21 cellular contexts compared by ENCODE assay signal in the genomic region with DNA sequence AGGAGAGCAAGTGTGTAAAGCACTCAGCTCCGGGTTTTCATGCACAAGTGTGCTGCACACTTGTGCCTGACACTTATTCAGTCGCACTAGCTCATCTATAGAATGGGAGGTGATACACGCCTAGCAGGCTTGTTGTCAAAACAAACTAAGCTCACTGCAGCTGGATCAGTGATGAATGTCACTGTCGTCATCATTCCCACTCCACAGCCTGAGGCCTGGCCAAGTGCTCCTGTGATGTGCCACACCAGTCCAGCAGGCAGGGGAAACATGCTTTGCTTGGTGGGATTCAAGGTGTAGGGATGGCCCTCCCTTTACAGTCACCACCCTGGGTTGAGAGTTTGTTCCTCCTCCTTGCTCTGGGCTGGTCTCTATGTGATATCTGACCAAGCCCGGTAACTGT. TPM values are rescaled to one million over a fixed set of nuclear protein-coding genes. Genes with fewer than 3 reads are reported as not detected.
DNase-seq lines count a peak whose midpoint lies in the region; ATAC-seq and TF ChIP-seq lines count a peak whose summit lies in the region.
"Had no signal": no experiment of that assay in that cellular context is flagged by ENCODE, and none has a peak within 500 bp of the region (broad histone marks: within the 10 kb centered on the region; RNA-seq: fewer than 3 reads in every experiment).

No MANE protein-coding gene starts in this region.

- H3K18ac ChIP-seq in IMR-90 (ENCODE audit: low read depth, low read length) (no peak overlapping the region), trophoblast cell (ENCODE audit: low read length) (no peak overlapping the region)

- CTCF ChIA-PET in IMR-90 (lab: Yijun Ruan, JAX): interaction anchor here (0.9 to 1.2 kb wide), 2 partner anchors 17 to 20 kb away, joined by 3 read pairs; no protein-coding TSS in a partner anchor
- CTCF ChIA-PET in GM10248 (lab: Yijun Ruan, JAX): interaction anchor here (1.2 to 2.1 kb wide), 4 partner anchors 9 to 170 kb away, joined by 4 to 11 read pairs (median 6); no protein-coding TSS in a partner anchor

- peak overlapping the region; percentile 10 for H2AK9ac ChIP-seq in IMR-90 (replicated peaks; ENCODE audit: low read depth, low read length, poor library complexity)

- H2BK12ac ChIP-seq in trophoblast cell (ENCODE audit: low read length): no peak overlapping the region

- H4K8ac ChIP-seq in IMR-90 (ENCODE audit: low read depth in 2 of 2, low read length in 2 of 2) (no peak overlapping the region), trophoblast cell (ENCODE audit: low read depth, low read length) (no peak overlapping the region)

- H3K14ac ChIP-seq in IMR-90 (replicated peaks; ENCODE audit: low read depth, low read length): no peak overlapping the region
- no peak overlapping the region for H3K14ac ChIP-seq in trophoblast cell (ENCODE audit: low read length)

- H2BK5ac ChIP-seq in IMR-90 (ENCODE audit: low read depth, low read length, poor library complexity, severe bottlenecking): no peak overlapping the region
- no peak overlapping the region for H2BK5ac ChIP-seq in trophoblast cell (ENCODE audit: low read depth, low read length, poor library complexity)

- DNase-seq in IMR-90 (no peak), right cardiac atrium (peak in 2 of 3 donors; percentile 49 to 61), trophoblast cell (peak; percentile 58 to 72), GM10248 (ENCODE audit: extremely low spot score) (no peak), medulla oblongata (ENCODE audit: extremely low spot score) (no peak), hippocampal formation (lab: John Stamatoyannopoulos, UW) (no peak)
- no peak for DNase-seq in stimulated activated CD4-positive, alpha-beta T cell treated with anti-CD3 and anti-CD28 coated beads, Interleukin-1b, Interleukin-23, amount 100 ng/mL, for 48 hours
- DNase-seq: DND-41, GDM1, GM23248, KG1, NCI-H1417 treated with DMSO at 0.1 percent for 48 hours, NCI-H2081 treated with DMSO at 0.1 percent for 48 hours, NCI-H510A, NCI-H774, SHP77 treated with DMSO at 0.1 percent for 48 hours had no signal

- no peak for TF ChIP-seq RAD21 in IMR-90 (IDR thresholded peaks at IDR 0.05; ENCODE audit: low read length)

- H2AFZ ChIP-seq in IMR-90 (replicated peaks; ENCODE audit: low read length, poor library complexity) (no peak overlapping the region), trophoblast cell (ENCODE audit: insufficient read depth, low read length, poor library complexity) (no peak overlapping the region)
- H2AFZ ChIP-seq: GM23248 had no signal

- H3K4me2 ChIP-seq in IMR-90 (ENCODE audit: low read depth, low read length) (no peak overlapping the region), trophoblast cell (ENCODE audit: low read length) (no peak overlapping the region)
- H3K4me2 ChIP-seq: A549 had no signal

- H4K12ac ChIP-seq in trophoblast cell (ENCODE audit: low read depth, low read length): no peak overlapping the region

- peaks cover 24% of the 10 kb centered on the region for H4K20me1 ChIP-seq in IMR-90 (ENCODE audit: insufficient read depth, low read length)

- H3K4me3 ChIP-seq in IMR-90 (ENCODE audit: insufficient read depth, low read depth, low read length): no peak overlapping the region
- peak overlapping the region; percentile 44 to 72 for H3K4me3 ChIP-seq in duodenal mucosa (ENCODE audit: low read depth in 1 of 2, low read length in 2 of 2)
- no peak overlapping the region for H3K4me3 ChIP-seq in right cardiac atrium (ENCODE audit: low read length)
- H3K4me3 ChIP-seq in trophoblast cell (ENCODE audit: low read depth, low read length): no peak overlapping the region
- H3K4me3 ChIP-seq: A549, GM23248 had no signal

- no peak overlapping the region for H4K5ac ChIP-seq in IMR-90 (ENCODE audit: low read depth, low read length)

- no peak overlapping the region for H2BK120ac ChIP-seq in IMR-90 (ENCODE audit: low read depth, low read length)
- no peak overlapping the region for H2BK120ac ChIP-seq in trophoblast cell (ENCODE audit: insufficient read depth, low read length, poor library complexity)

- no peaks in the 10 kb centered on the region for H3K9me3 ChIP-seq in IMR-90 (ENCODE audit: control insufficient read depth, insufficient read depth, low read length)
- no peaks in the 10 kb centered on the region for H3K9me3 ChIP-seq in duodenal mucosa (ENCODE audit: control insufficient read depth in 1 of 2, low read length in 2 of 2)
- H3K9me3 ChIP-seq in right cardiac atrium (ENCODE audit: control insufficient read depth, low read length): no peaks in the 10 kb centered on the region
- no peaks in the 10 kb centered on the region for H3K9me3 ChIP-seq in trophoblast cell (ENCODE audit: insufficient read depth, low read depth, low read length)
- H3K9me3 ChIP-seq: A549 had no signal

- H2BK20ac ChIP-seq in IMR-90 (ENCODE audit: low read depth, low read length): no peak overlapping the region

- no peak overlapping the region for H3K56ac ChIP-seq in IMR-90 (ENCODE audit: extremely low read depth, insufficient read depth, low read length)

- H3K4ac ChIP-seq in IMR-90 (ENCODE audit: low read depth, low read length) (no peak overlapping the region), trophoblast cell (ENCODE audit: low read depth, low read length) (no peak overlapping the region)

- H2AK5ac ChIP-seq in IMR-90 (ENCODE audit: low read depth, low read length) (no peak overlapping the region), trophoblast cell (ENCODE audit: low read length) (no peak overlapping the region)

- no peak overlapping the region for H3K23ac ChIP-seq in IMR-90 (ENCODE audit: low read depth, low read length)
- H3K23ac ChIP-seq in trophoblast cell (ENCODE audit: low read length): no peak overlapping the region

- no peak for TF ChIP-seq POLR2A in IMR-90 (IDR thresholded peaks at IDR 0.05; ENCODE audit: low read depth, low read length)

- TF ChIP-seq CTCF in IMR-90 (conservative IDR thresholded peaks at IDR 0.05; ENCODE audit: low read depth, low read length) (no peak), GM10248 (IDR thresholded peaks at IDR 0.05; ENCODE audit: control extremely low read depth, extremely low read depth, low read depth, missing control alignments) (no peak)

- H3K36me3 ChIP-seq in IMR-90 (ENCODE audit: control insufficient read depth, insufficient read depth, low read length) (peaks cover 44% of the 10 kb centered on the region), duodenal mucosa (ENCODE audit: control insufficient read depth in 1 of 2, insufficient read depth in 2 of 2, low read length in 2 of 2) (peaks cover 28 to 58% of the 10 kb centered on the region in 2 donors), trophoblast cell (ENCODE audit: control insufficient read depth in 1 of 2, insufficient read depth in 2 of 2, low read length in 2 of 2) (peaks cover 25 to 48% of the 10 kb centered on the region in 2 experiments)

- no peak overlapping the region for H2BK15ac ChIP-seq in IMR-90 (ENCODE audit: low read depth, low read length)

- intact Hi-C loops in IMR-90 (cut with micrococcal nuclease) (no loop called here), right cardiac atrium (cut with DNase I) (no loop called here)

- ATAC-seq in IMR-90 (ENCODE audit: low read depth) (no peak), right cardiac atrium (peak; percentile 29 to 61)
- ATAC-seq: A549, HCT116, Panc1 had no signal

- H3K79me2 ChIP-seq in trophoblast cell (ENCODE audit: control insufficient read depth, insufficient read depth, low read length, poor library complexity): no peaks in the 10 kb centered on the region

- H3K9me1 ChIP-seq in IMR-90 (ENCODE audit: insufficient read depth, low read length): peaks cover 10% of the 10 kb centered on the region; the same call in 1 of the 2 replicates

- H4K91ac ChIP-seq in IMR-90 (ENCODE audit: insufficient read depth, low read depth, low read length): no peak overlapping the region
- H4K91ac ChIP-seq in trophoblast cell (ENCODE audit: low read depth, low read length): no peak overlapping the region

- H3K4me1 ChIP-seq in IMR-90 (ENCODE audit: control insufficient read depth, insufficient read depth, low read length) (no peaks in the 10 kb centered on the region), duodenal mucosa (ENCODE audit: control insufficient read depth in 1 of 2, insufficient read depth in 2 of 2, low read length in 2 of 2) (peaks cover 41 to 59% of the 10 kb centered on the region in 2 donors), right cardiac atrium (ENCODE audit: control insufficient read depth, insufficient read depth, low read length) (peaks cover 4% of the 10 kb centered on the region), trophoblast cell (ENCODE audit: control insufficient read depth in 1 of 2, insufficient read depth in 2 of 2, low read length in 2 of 2) (peaks cover 2% of the 10 kb centered on the region in 2 experiments)

- POLR2A ChIA-PET in IMR-90 (lab: Charles Lee; ENCODE audit: unreplicated experiment) (no interaction called here), GM10248 (lab: Yijun Ruan, JAX) (no interaction called here)

- H3K9ac ChIP-seq in IMR-90 (ENCODE audit: low read depth, low read length) (no peak overlapping the region), duodenal mucosa (ENCODE audit: low read depth in 1 of 2, low read length in 2 of 2) (peak overlapping the region; percentile 64 to 80), trophoblast cell (ENCODE audit: low read length) (no peak overlapping the region)
- H3K9ac ChIP-seq: GM23248 had no signal

- 83% methylated on average over 1 of the region's 5 CpGs; no CpG with 5 or more reads in 1 of the 2 experiments for WGBS in IMR-90 (ENCODE audit: extremely low coverage in 2 of 2, insufficient read length in 1 of 2), 2 experiments
- 63% methylated on average over 5 of the region's 5 CpGs for WGBS in right cardiac atrium
- WGBS in trophoblast cell (ENCODE audit: extremely low coverage, insufficient coverage, insufficient read length): no CpG with 5 or more reads among the region's 5 CpGs

- in situ Hi-C loops in IMR-90 (cut with MboI; ENCODE audit: low sequenced_read_pairs): no loop called here

- H3K27ac ChIP-seq in IMR-90 (ENCODE audit: insufficient read depth, low read length) (no peak overlapping the region), duodenal mucosa (ENCODE audit: low read depth, low read length) (peak overlapping the region; percentile 5), right cardiac atrium (ENCODE audit: low read length) (peak overlapping the region; percentile 49), trophoblast cell (ENCODE audit: low read depth, low read length) (no peak overlapping the region)
- H3K27ac ChIP-seq: C4-2B, GM23248 had no signal

- BruUV-seq in IMR-90 (replicated peaks; lab: Mats Ljungman, UMichigan): no TSS peak

- H3K27me3 ChIP-seq in IMR-90 (ENCODE audit: control insufficient read depth, insufficient read depth, low read length) (no peaks in the 10 kb centered on the region), duodenal mucosa (ENCODE audit: control insufficient read depth in 1 of 2, insufficient read depth in 2 of 2, low read length in 2 of 2) (no peaks in the 10 kb centered on the region), right cardiac atrium (ENCODE audit: control insufficient read depth, insufficient read depth) (no peaks in the 10 kb centered on the region), trophoblast cell (ENCODE audit: insufficient read depth, low read length) (no peaks in the 10 kb centered on the region)

- dilution Hi-C loops in IMR-90 (cut with HindIII; ENCODE audit: low sequenced_read_pairs, unreplicated experiment): no loop called here

- peaks cover 0 to 37% of the 10 kb centered on the region in 2 experiments; a peak in 3 of 4 replicates for H3K79me1 ChIP-seq in IMR-90 (ENCODE audit: low read depth in 1 of 2, low read length in 2 of 2)
- H3K79me1 ChIP-seq in trophoblast cell (ENCODE audit: low read length): no peaks in the 10 kb centered on the region

RNA-seq across cellular contexts. Expression of a gene that starts 6.8 kb away (rescaled TPM):
- total RNA-seq in IMR-90 (2012; rRNA removed) (19.2 and 22.5 TPM in 2 replicates), right cardiac atrium (10 to 100 TPM; 49.6 to 65.7 (median 54.2) TPM)
- polyA plus RNA-seq in IMR-90 (2012; rRNA removed) (43.0 and 60.2 TPM in 2 replicates), right cardiac atrium (93.0 TPM)
- polyA plus RNA-seq in IMR-90 (2012; cell fraction: cytosol; rRNA removed): 54.5 and 93.1 TPM in 2 replicates
- polyA plus RNA-seq in IMR-90 (2012; cell fraction: nucleus; rRNA removed; ENCODE audit: low replicate concordance): 48.0 and 88.6 TPM in 2 replicates
- polyA plus RNA-seq in trophoblast cell (2013): 58.3 and 60.4 TPM in 2 replicates

RNA-seq across cellular contexts. Expression of a gene that starts 7.1 kb away (rescaled TPM):
- total RNA-seq in IMR-90 (2012; rRNA removed) (26.9 and 31.7 TPM in 2 replicates), right cardiac atrium (10 to 100 TPM; 31.7 to 53.6 (median 36.6) TPM)
- polyA plus RNA-seq in IMR-90 (2012; rRNA removed) (37.7 and 44.0 TPM in 2 replicates), right cardiac atrium (67.9 TPM)
- 54.2 and 60.4 TPM in 2 replicates for polyA plus RNA-seq in IMR-90 (2012; cell fraction: cytosol; rRNA removed)
- 17.1 and 33.6 TPM in 2 replicates for polyA plus RNA-seq in IMR-90 (2012; cell fraction: nucleus; rRNA removed; ENCODE audit: low replicate concordance)
- 18.5 and 19.5 TPM in 2 replicates for polyA plus RNA-seq in trophoblast cell (2013)

RNA-seq across cellular contexts. Expression of a gene that starts 25.2 kb away (rescaled TPM):
- total RNA-seq in IMR-90 (2012; rRNA removed) (28.3 and 29.2 TPM in 2 replicates), right cardiac atrium (10 to 100 TPM; 24.8 to 37.8 (median 32.2) TPM)
- polyA plus RNA-seq in IMR-90 (2012; rRNA removed) (37.3 and 37.8 TPM in 2 replicates), right cardiac atrium (34.4 TPM)
- polyA plus RNA-seq in IMR-90 (2012; cell fraction: cytosol; rRNA removed): 26.9 and 44.6 TPM in 2 replicates
- 48.0 and 87.9 TPM in 2 replicates for polyA plus RNA-seq in IMR-90 (2012; cell fraction: nucleus; rRNA removed; ENCODE audit: low replicate concordance)
- polyA plus RNA-seq in trophoblast cell (2013): 6.8 and 7.2 TPM in 2 replicates

Comparison
In these comparisons a context has a peak if more than half of its experiments do, and no peak if none do; other contexts are left out.
1. DNase-seq: peak in right cardiac atrium (2 of 3) and trophoblast cell (2 of 2); none in IMR-90 (single experiment), stimulated activated CD4-positive, alpha-beta T cell treated with anti-CD3 and anti-CD28 coated beads, Interleukin-1b, Interleukin-23, amount 100 ng/mL, for 48 hours (single experiment), GM10248 (single experiment), medulla oblongata (single experiment) and hippocampal formation (0 of 2).
2. H3K27ac ChIP-seq: peak in duodenal mucosa (single experiment) and right cardiac atrium (single experiment); none in IMR-90 (single experiment) and trophoblast cell (single experiment).
3. H3K4me3 ChIP-seq: peak in duodenal mucosa (2 of 2); none in IMR-90 (single experiment), right cardiac atrium (single experiment) and trophoblast cell (single experiment).
4. H3K9ac ChIP-seq: peak in duodenal mucosa (2 of 2); none in IMR-90 (single experiment) and trophoblast cell (single experiment).